In the genomic region with DNA sequence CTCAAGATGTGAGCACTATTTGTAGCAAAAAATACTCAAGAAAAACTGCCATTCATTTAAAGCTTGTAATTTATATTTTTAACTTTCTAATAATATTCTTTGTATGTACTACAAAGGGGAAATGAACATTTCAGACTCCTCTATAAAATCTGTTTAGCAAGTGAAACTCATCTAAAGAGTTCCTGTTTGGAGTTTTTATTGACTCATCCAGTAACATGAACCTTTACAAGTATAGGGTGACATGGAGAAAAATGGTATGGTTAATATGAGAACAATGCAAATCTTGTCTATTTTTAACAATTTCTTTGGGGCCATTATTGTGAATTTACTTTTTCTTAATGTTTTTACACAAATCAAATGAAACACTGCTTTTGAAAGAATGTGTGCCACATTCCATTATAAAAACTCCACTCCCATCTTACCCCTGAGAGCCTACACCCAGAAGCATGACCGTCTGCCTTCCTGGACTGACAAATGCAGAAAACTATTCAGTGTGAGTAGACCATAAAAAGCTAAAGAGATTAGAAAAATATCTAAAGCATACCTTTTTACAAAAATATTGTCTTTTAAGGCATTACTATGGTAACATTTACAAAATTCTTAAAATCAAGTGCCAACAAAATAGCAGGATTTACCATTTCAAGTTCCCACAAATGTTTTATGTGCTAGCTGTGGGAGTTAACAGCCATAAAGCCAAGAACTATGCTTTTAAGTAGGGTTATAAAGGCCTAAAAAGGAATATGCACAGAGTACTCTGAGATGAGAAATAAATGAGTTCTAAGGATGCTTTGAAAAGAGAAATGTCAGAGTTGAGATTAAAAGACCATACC, we compare ENCODE assay signal across 13 cellular contexts.
A peak's percentile ranks its signal among the peaks of the same experiment; 100 is the strongest.
DNase-seq lines count a peak whose midpoint lies in the region; ATAC-seq, FAIRE-seq and TF ChIP-seq lines count a peak whose summit lies in the region.
"Had no signal": no experiment of that assay in that cellular context is flagged by ENCODE, and none has a peak within 500 bp of the region (broad histone marks: within the 10 kb centered on the region; RNA-seq: fewer than 3 reads in every experiment).

No MANE protein-coding gene starts in this region.

- H3K27ac Mint-ChIP-seq in CD8-positive, alpha-beta memory T cell = no peak overlapping the region
- H3K27ac Mint-ChIP-seq: stimulated activated naive CD8-positive, alpha-beta T cell treated with anti-CD3 and anti-CD28 coated beads, Interleukin-15, amount 100 ng/mL, for 72 hours had no signal

- no peak overlapping the region for H3K27ac ChIP-seq in CD8-positive, alpha-beta memory T cell (ENCODE audit: low read depth, low read length)
- H3K27ac ChIP-seq: sigmoid colon had no signal

- H3K9me3 ChIP-seq in CD8-positive, alpha-beta memory T cell (ENCODE audit: low read length) = no peaks in the 10 kb centered on the region
- H3K9me3 ChIP-seq: BE2C, sigmoid colon had no signal

- H3K27me3 ChIP-seq in CD8-positive, alpha-beta memory T cell (ENCODE audit: insufficient read depth, low read length, poor library complexity, severe bottlenecking) = no peaks in the 10 kb centered on the region
- H3K27me3 ChIP-seq: sigmoid colon had no signal

- no peaks in the 10 kb centered on the region for H3K9me3 Mint-ChIP-seq in CD8-positive, alpha-beta memory T cell
- H3K9me3 Mint-ChIP-seq: stimulated activated naive CD8-positive, alpha-beta T cell treated with anti-CD3 and anti-CD28 coated beads, Interleukin-15, amount 100 ng/mL, for 72 hours had no signal

- H3K36me3 ChIP-seq in CD8-positive, alpha-beta memory T cell (ENCODE audit: insufficient read depth, low read length) = no peaks in the 10 kb centered on the region
- H3K36me3 ChIP-seq: BE2C, sigmoid colon had no signal

- H3K36me3 Mint-ChIP-seq in CD8-positive, alpha-beta memory T cell = no peaks in the 10 kb centered on the region

- no peak for TF ChIP-seq POLR2A in H54 (IDR thresholded peaks at IDR 0.05; ENCODE audit: low read depth, low read length)

- POLR2A ChIA-PET in CD8-positive, alpha-beta memory T cell (lab: Charles Lee) = no interaction called here

- FAIRE-seq in D721Med (lab: Jason Lieb, UNC) (no peak), H54 (lab: Jason Lieb, UNC) (no peak)

- no peaks in the 10 kb centered on the region for H3K4me1 ChIP-seq in CD8-positive, alpha-beta memory T cell (ENCODE audit: insufficient read depth, low read length)
- H3K4me1 ChIP-seq: BE2C, sigmoid colon had no signal

- H3K4me1 Mint-ChIP-seq in CD8-positive, alpha-beta memory T cell = no peaks in the 10 kb centered on the region
- H3K4me1 Mint-ChIP-seq: stimulated activated naive CD8-positive, alpha-beta T cell treated with anti-CD3 and anti-CD28 coated beads, Interleukin-15, amount 100 ng/mL, for 72 hours had no signal

- no peak overlapping the region for H3K4me3 ChIP-seq in epithelial cell of esophagus (ENCODE audit: low read length)
- no peak overlapping the region for H3K4me3 ChIP-seq in CD8-positive, alpha-beta memory T cell (ENCODE audit: low read length)
- H3K4me3 ChIP-seq: sigmoid colon had no signal

- ATAC-seq in GM21390 (IDR thresholded peaks at IDR 0.05; ENCODE audit: unreplicated experiment) (peak; percentile 69), HG03342 (IDR thresholded peaks at IDR 0.05; ENCODE audit: unreplicated experiment) (peak; percentile 91)
- ATAC-seq: stimulated activated naive CD8-positive, alpha-beta T cell treated with anti-CD3 and anti-CD28 coated beads, Interleukin-15, amount 100 ng/mL, for 72 hours had no signal

- CTCF ChIA-PET in CD8-positive, alpha-beta memory T cell (lab: Charles Lee) = no interaction called here

- no peaks in the 10 kb centered on the region for H3K27me3 Mint-ChIP-seq in CD8-positive, alpha-beta memory T cell
- H3K27me3 Mint-ChIP-seq: stimulated activated naive CD8-positive, alpha-beta T cell treated with anti-CD3 and anti-CD28 coated beads, Interleukin-15, amount 100 ng/mL, for 72 hours had no signal

- DNase-seq in ELR (ENCODE audit: low read depth) (peak; percentile 15), epithelial cell of esophagus (ENCODE audit: low read depth) (peak; percentile 10), D721Med (ENCODE audit: insufficient read length, low spot score) (no peak), H54 (ENCODE audit: insufficient read length, low spot score) (no peak)
- no peak for DNase-seq in stimulated activated CD4-positive, alpha-beta T cell treated with anti-CD3 and anti-CD28 coated beads, Interleukin-2, amount 100 ng/mL, for 24 hours
- DNase-seq in CD8-positive, alpha-beta memory T cell = no peak
- DNase-seq: BE2C; dermis blood vessel endothelial cell; islet precursor cell; sigmoid colon; stimulated activated naive CD8-positive, alpha-beta T cell treated with anti-CD3 and anti-CD28 coated beads, Interleukin-15, amount 100 ng/mL, for 72 hours had no signal

- H3K4me3 Mint-ChIP-seq in CD8-positive, alpha-beta memory T cell = no peak overlapping the region
- H3K4me3 Mint-ChIP-seq: stimulated activated naive CD8-positive, alpha-beta T cell treated with anti-CD3 and anti-CD28 coated beads, Interleukin-15, amount 100 ng/mL, for 72 hours had no signal

- TF ChIP-seq CTCF in epithelial cell of esophagus (IDR thresholded peaks at IDR 0.05; ENCODE audit: insufficient read depth, low read depth, low read length, missing control alignments) (no peak), D721Med (IDR thresholded peaks at IDR 0.05; ENCODE audit: insufficient read depth, missing control alignments) (no peak)

Comparison
In these comparisons a context has a peak if more than half of its experiments do, and no peak if none do; other contexts are left out.
1. DNase-seq: peak in ELR (single experiment) and epithelial cell of esophagus (single experiment); none in D721Med (single experiment), stimulated activated CD4-positive, alpha-beta T cell treated with anti-CD3 and anti-CD28 coated beads, Interleukin-2, amount 100 ng/mL, for 24 hours (0 of 2), CD8-positive, alpha-beta memory T cell (0 of 5) and H54 (single experiment).